13 cellular contexts compared by ENCODE assay signal in genomic region chr3:11465744-11466611, GRCh38.
A peak's percentile ranks its signal among the peaks of the same experiment; 100 is the strongest.
DNase-seq lines count a peak whose midpoint lies in the region; ATAC-seq and TF ChIP-seq lines count a peak whose summit lies in the region.
"Had no signal": no experiment of that assay in that cellular context is flagged by ENCODE, and none has a peak within 500 bp of the region (broad histone marks: within the 10 kb centered on the region; RNA-seq: fewer than 3 reads in every experiment).

No MANE protein-coding gene starts in this region.

- H3K79me2 ChIP-seq in ACC112 (ENCODE audit: control insufficient read depth, insufficient read depth, low read length, unreplicated experiment), result peaks cover 5% of the 10 kb centered on the region
- H3K79me2 ChIP-seq in neural progenitor cell (ENCODE audit: low read depth), result no peaks in the 10 kb centered on the region

- peak overlapping the region; percentile 84 for H3K27ac ChIP-seq in ACC112 (ENCODE audit: low read depth, low read length)
- H3K27ac ChIP-seq in neural progenitor cell, result no peak overlapping the region
- H3K27ac ChIP-seq: BLaER1 treated with 17β-estradiol and CSF1 and Interleukin-3, amounts not matched to agents 10 nM and 100 nM had no signal

- peaks cover 3% of the 10 kb centered on the region for H3K27me3 Mint-ChIP-seq in neural progenitor cell (ENCODE audit: insufficient read depth, low read depth)
- H3K27me3 Mint-ChIP-seq: activated B cell treated with CpG ODN at 0.5 μM for 24 hours had no signal

- peaks cover 45% of the 10 kb centered on the region for H3K4me1 Mint-ChIP-seq in neural progenitor cell
- H3K4me1 Mint-ChIP-seq: activated B cell treated with CpG ODN at 0.5 μM for 24 hours had no signal

- no peak for TF ChIP-seq CTCF in neural progenitor cell (IDR thresholded peaks at IDR 0.05)

- H3K27ac Mint-ChIP-seq in neural progenitor cell, result peak overlapping the region; percentile 93
- H3K27ac Mint-ChIP-seq: activated B cell treated with CpG ODN at 0.5 μM for 24 hours; activated naive CD4-positive, alpha-beta T cell treated with anti-CD3 and anti-CD28 coated beads, Interleukin-2, amount 50 U/mL, for 72 hours had no signal

- DNase-seq in fibroblast of peridontal ligament (ENCODE audit: extremely low read depth) (peak; percentile 99), neural progenitor cell (ENCODE audit: low spot score) (no peak)
- DNase-seq in stimulated activated naive CD4-positive, alpha-beta T cell treated with Interleukin-2 at 50 U/mL for 16 hours (lab: John Stamatoyannopoulos, UW), result no peak
- no peak for DNase-seq in activated CD8-positive, alpha-beta memory T cell treated with anti-CD3 and anti-CD28 coated beads, Interleukin-2, amount 50 U/mL, for 4 hours
- no peak for DNase-seq in stimulated activated CD4-positive, alpha-beta T cell treated with anti-CD3 and anti-CD28 coated beads, Interleukin-4, amount 100 ng/mL, for 24 hours
- DNase-seq: activated B cell treated with CpG ODN at 0.5 μM for 24 hours, NCI-H524 treated with DMSO at 0.1 percent for 48 hours had no signal

- peak overlapping the region; percentile 8 for H3K4me3 ChIP-seq in ACC112 (ENCODE audit: low read depth, low read length)
- H3K4me3 ChIP-seq in neural progenitor cell, result no peak overlapping the region
- H3K4me3 ChIP-seq: BLaER1 treated with 17β-estradiol and CSF1 and Interleukin-3, amounts not matched to agents 10 nM and 100 nM had no signal

- H3K36me3 ChIP-seq in ACC112 (ENCODE audit: insufficient read depth, low read length) (peaks cover 11% of the 10 kb centered on the region), neural progenitor cell (no peaks in the 10 kb centered on the region)

- H3K4me2 ChIP-seq in neural progenitor cell, result no peak overlapping the region

- H3K36me3 Mint-ChIP-seq in neural progenitor cell, result peaks cover 4% of the 10 kb centered on the region
- H3K36me3 Mint-ChIP-seq: activated naive CD4-positive, alpha-beta T cell treated with anti-CD3 and anti-CD28 coated beads, Interleukin-2, amount 50 U/mL, for 72 hours had no signal

- no peaks in the 10 kb centered on the region for H3K27me3 ChIP-seq in ACC112 (ENCODE audit: insufficient read depth, low read length)
- no peaks in the 10 kb centered on the region for H3K27me3 ChIP-seq in neural progenitor cell
- H3K27me3 ChIP-seq: BLaER1 treated with 17β-estradiol and CSF1 and Interleukin-3, amounts not matched to agents 10 nM and 100 nM had no signal

- H3K4me1 ChIP-seq in ACC112 (ENCODE audit: control insufficient read depth, insufficient read depth, low read length, unreplicated experiment) (peaks cover 23% of the 10 kb centered on the region), neural progenitor cell (peaks cover 20% of the 10 kb centered on the region)

- no peaks in the 10 kb centered on the region for H3K9me3 ChIP-seq in neural progenitor cell (ENCODE audit: low read depth)
- H3K9me3 ChIP-seq: BLaER1 treated with 17β-estradiol and CSF1 and Interleukin-3, amounts not matched to agents 10 nM and 100 nM had no signal

- no peak overlapping the region for H3K4me3 Mint-ChIP-seq in neural progenitor cell
- H3K4me3 Mint-ChIP-seq: activated B cell treated with CpG ODN at 0.5 μM for 24 hours had no signal

- no peak overlapping the region for H2AFZ ChIP-seq in ACC112 (ENCODE audit: low read length, unreplicated experiment)
- no peak overlapping the region for H2AFZ ChIP-seq in neural progenitor cell (replicated peaks)

- H4K20me1 ChIP-seq in neural progenitor cell (ENCODE audit: low read depth), result no peaks in the 10 kb centered on the region

- no peak overlapping the region for H3K9ac ChIP-seq in neural progenitor cell

- ATAC-seq in SK-N-SH treated with all-trans-retinoic acid at 6 μM for 48 hours (peak; percentile 88), GM21528 (IDR thresholded peaks at IDR 0.05; ENCODE audit: low FRiP score, unreplicated experiment) (no peak)
- ATAC-seq: activated naive CD4-positive, alpha-beta T cell treated with anti-CD3 and anti-CD28 coated beads, Interleukin-2, amount 50 U/mL, for 72 hours; HCT116 had no signal

- H3K9me3 Mint-ChIP-seq in neural progenitor cell, result peaks cover 2% of the 10 kb centered on the region
- H3K9me3 Mint-ChIP-seq: activated B cell treated with CpG ODN at 0.5 μM for 24 hours; activated naive CD4-positive, alpha-beta T cell treated with anti-CD3 and anti-CD28 coated beads, Interleukin-2, amount 50 U/mL, for 72 hours had no signal

- H3F3A ChIP-seq in neural progenitor cell (ENCODE audit: low read depth), result peaks cover 13% of the 10 kb centered on the region

TF ChIP-seq in SK-N-SH treated with all-trans-retinoic acid at 6 μM for 48 hours, 23 proteins besides CTCF, POLR2A, EP300 and RAD21:
- TF ChIP-seq CREB5 (CRISPR knock-in tag; IDR thresholded peaks at IDR 0.05; ENCODE audit: low read depth) (no peak), SNAI2 (CRISPR knock-in tag; IDR thresholded peaks at IDR 0.05) (peak; percentile 64; the same call in 1 of the 2 replicates), ESRRG (CRISPR knock-in tag; IDR thresholded peaks at IDR 0.05) (no peak), ISL1 (CRISPR knock-in tag; IDR thresholded peaks at IDR 0.05) (peak; percentile 50), TOX (CRISPR knock-in tag; IDR thresholded peaks at IDR 0.05; ENCODE audit: borderline replicate concordance) (peak; percentile 68; the same call in 1 of the 2 replicates)
